ENCODE assay signal across 12 cellular contexts in the genomic region with DNA sequence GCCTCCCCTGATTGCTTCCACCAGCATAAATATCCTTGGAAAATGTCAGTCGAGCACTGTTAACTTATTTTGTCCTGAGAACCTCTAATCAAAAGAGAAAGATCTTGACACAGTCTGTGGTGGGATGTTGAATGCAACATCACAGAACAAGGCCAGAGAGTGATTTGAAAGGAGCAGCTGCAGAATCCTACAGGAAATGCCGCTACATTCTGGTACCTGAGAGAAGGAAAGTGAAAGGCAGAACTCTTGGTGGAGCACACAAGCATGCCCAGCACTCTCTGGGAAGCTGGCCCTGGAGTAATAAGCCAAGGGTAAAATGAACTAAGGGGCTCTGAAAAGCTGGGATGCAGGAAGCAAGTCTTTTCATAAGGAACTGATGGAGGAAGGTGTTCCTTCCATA.
DNase-seq lines count a peak whose midpoint lies in the region; ATAC-seq and TF ChIP-seq lines count a peak whose summit lies in the region.
"Had no signal": no experiment of that assay in that cellular context is flagged by ENCODE, and none has a peak within 500 bp of the region (broad histone marks: within the 10 kb centered on the region; RNA-seq: fewer than 3 reads in every experiment).

No MANE protein-coding gene starts in this region.

- CTCF ChIA-PET in activated CD4-positive, alpha-beta T cell treated with anti-CD3 and anti-CD28 coated beads, Interleukin-2, amount 10 ng/mL, durations not matched to agents 7 days and 5 days (lab: Charles Lee): interaction anchor here (1.1 to 1.4 kb wide), 2 partner anchors 12 to 17 kb away, joined by 3 read pairs; no protein-coding TSS in a partner anchor
- CTCF ChIA-PET in naive thymus-derived CD4-positive, alpha-beta T cell (lab: Charles Lee): no interaction called here

- TF ChIP-seq POLR2A in stomach (IDR thresholded peaks at IDR 0.05): no peak

- no peak for TF ChIP-seq EP300 in stomach (IDR thresholded peaks at IDR 0.05)

- no peaks in the 10 kb centered on the region for H3K27me3 Mint-ChIP-seq in activated CD4-positive, alpha-beta T cell treated with anti-CD3 and anti-CD28 coated beads, Interleukin-2, amount 10 ng/mL, durations not matched to agents 7 days and 5 days
- no peaks in the 10 kb centered on the region for H3K27me3 Mint-ChIP-seq in activated naive CD8-positive, alpha-beta T cell treated with anti-CD3 and anti-CD28 coated beads for 36 hours
- H3K27me3 Mint-ChIP-seq in immature natural killer cell (ENCODE audit: low read depth in 3 of 3): no peaks in the 10 kb centered on the region
- no peaks in the 10 kb centered on the region for H3K27me3 Mint-ChIP-seq in naive thymus-derived CD4-positive, alpha-beta T cell

- peaks cover 0 to 52% (median 20%) of the 10 kb centered on the region in 4 donors for H3K4me1 ChIP-seq in stomach
- H3K4me1 ChIP-seq in naive thymus-derived CD4-positive, alpha-beta T cell (ENCODE audit: control insufficient read depth in 2 of 2, insufficient read depth in 2 of 2, low read length in 2 of 2): peaks cover 7 to 30% of the 10 kb centered on the region in 2 donors

- H3K9me3 ChIP-seq in stomach: no peaks in the 10 kb centered on the region
- H3K9me3 ChIP-seq in naive thymus-derived CD4-positive, alpha-beta T cell (ENCODE audit: control insufficient read depth in 2 of 3, low read length in 3 of 3): no peaks in the 10 kb centered on the region
- H3K9me3 ChIP-seq: thoracic aorta had no signal

- H3K4me1 Mint-ChIP-seq in activated CD4-positive, alpha-beta T cell treated with anti-CD3 and anti-CD28 coated beads, Interleukin-2, amount 10 ng/mL, durations not matched to agents 7 days and 5 days: peaks cover 54% of the 10 kb centered on the region
- peaks cover 69% of the 10 kb centered on the region for H3K4me1 Mint-ChIP-seq in activated naive CD8-positive, alpha-beta T cell treated with anti-CD3 and anti-CD28 coated beads for 36 hours
- peaks cover 82 to 91% of the 10 kb centered on the region in 2 donors for H3K4me1 Mint-ChIP-seq in immature natural killer cell
- H3K4me1 Mint-ChIP-seq in naive thymus-derived CD4-positive, alpha-beta T cell: peaks cover 33 to 86% (median 75%) of the 10 kb centered on the region in 7 donors

- intact Hi-C loops in stomach (cut with DNase I; ENCODE audit: low total_unique reads): no loop called here
- intact Hi-C loops in naive thymus-derived CD4-positive, alpha-beta T cell (cut with micrococcal nuclease): no loop called here

- no peaks in the 10 kb centered on the region for H3K36me3 ChIP-seq in stomach
- no peaks in the 10 kb centered on the region for H3K36me3 ChIP-seq in naive thymus-derived CD4-positive, alpha-beta T cell (ENCODE audit: control insufficient read depth in 2 of 3, insufficient read depth in 3 of 3, low read length in 3 of 3)
- H3K36me3 ChIP-seq: thoracic aorta had no signal

- H3K9me3 Mint-ChIP-seq in activated CD4-positive, alpha-beta T cell treated with anti-CD3 and anti-CD28 coated beads, Interleukin-2, amount 10 ng/mL, durations not matched to agents 7 days and 5 days: peaks cover 18% of the 10 kb centered on the region
- peaks cover 8% of the 10 kb centered on the region for H3K9me3 Mint-ChIP-seq in activated naive CD8-positive, alpha-beta T cell treated with anti-CD3 and anti-CD28 coated beads for 36 hours
- no peaks in the 10 kb centered on the region for H3K9me3 Mint-ChIP-seq in immature natural killer cell
- H3K9me3 Mint-ChIP-seq in naive thymus-derived CD4-positive, alpha-beta T cell: no peaks in the 10 kb centered on the region

- H3K27me3 ChIP-seq in stomach: no peaks in the 10 kb centered on the region
- no peaks in the 10 kb centered on the region for H3K27me3 ChIP-seq in naive thymus-derived CD4-positive, alpha-beta T cell (ENCODE audit: control insufficient read depth in 2 of 2, insufficient read depth in 2 of 2, low read length in 2 of 2)

- peak overlapping the region; percentile 54 to 74 (median 69) for H3K27ac ChIP-seq in stomach
- no peak overlapping the region for H3K27ac ChIP-seq in naive thymus-derived CD4-positive, alpha-beta T cell (ENCODE audit: low read depth, low read length)

- no peak for DNase-seq in activated CD4-positive, alpha-beta T cell treated with anti-CD3 and anti-CD28 coated beads, Interleukin-2, amount 10 ng/mL, durations not matched to agents 7 days and 5 days
- DNase-seq in activated CD4-positive, alpha-beta T cell treated with anti-CD3 and anti-CD28 coated beads for 1 hour: no peak
- DNase-seq in activated naive CD8-positive, alpha-beta T cell treated with anti-CD3 and anti-CD28 coated beads for 36 hours: no peak
- DNase-seq in immature natural killer cell (no peak), stomach (no peak), NCI-H748 (lab: John Stamatoyannopoulos, UW; ENCODE audit: unreplicated experiment) (no peak)
- no peak for DNase-seq in naive thymus-derived CD4-positive, alpha-beta T cell
- DNase-seq: DMS53; NCI-H2081; stimulated activated CD4-positive, alpha-beta T cell treated with anti-CD3 and anti-CD28 coated beads, Interleukin-4, amount 100 ng/mL, for 24 hours had no signal

- peaks cover 50% of the 10 kb centered on the region for H3K36me3 Mint-ChIP-seq in activated CD4-positive, alpha-beta T cell treated with anti-CD3 and anti-CD28 coated beads, Interleukin-2, amount 10 ng/mL, durations not matched to agents 7 days and 5 days (ENCODE audit: low read depth)
- peaks cover 69% of the 10 kb centered on the region for H3K36me3 Mint-ChIP-seq in activated naive CD8-positive, alpha-beta T cell treated with anti-CD3 and anti-CD28 coated beads for 36 hours
- H3K36me3 Mint-ChIP-seq in immature natural killer cell: peaks cover 0 to 5% (median 4%) of the 10 kb centered on the region in 3 donors
- H3K36me3 Mint-ChIP-seq in naive thymus-derived CD4-positive, alpha-beta T cell: peaks cover 0 to 50% (median 16%) of the 10 kb centered on the region in 5 donors

- WGBS in stomach, 5 donors: 81 to 88% (median 87%) methylated on average over 2 of the region's 2 CpGs

- H3K27ac Mint-ChIP-seq in activated CD4-positive, alpha-beta T cell treated with anti-CD3 and anti-CD28 coated beads, Interleukin-2, amount 10 ng/mL, durations not matched to agents 7 days and 5 days: peak overlapping the region; percentile 11
- H3K27ac Mint-ChIP-seq in activated naive CD8-positive, alpha-beta T cell treated with anti-CD3 and anti-CD28 coated beads for 36 hours: peak overlapping the region; percentile 58
- peak overlapping the region; percentile 30 to 79 (median 50) for H3K27ac Mint-ChIP-seq in immature natural killer cell
- peak overlapping the region in 2 of 9 donors; percentile 48 to 66 for H3K27ac Mint-ChIP-seq in naive thymus-derived CD4-positive, alpha-beta T cell

- H3K4me3 Mint-ChIP-seq in activated CD4-positive, alpha-beta T cell treated with anti-CD3 and anti-CD28 coated beads, Interleukin-2, amount 10 ng/mL, durations not matched to agents 7 days and 5 days: no peak overlapping the region
- no peak overlapping the region for H3K4me3 Mint-ChIP-seq in activated naive CD8-positive, alpha-beta T cell treated with anti-CD3 and anti-CD28 coated beads for 36 hours
- peak overlapping the region in 1 of 5 donors; percentile 43 for H3K4me3 Mint-ChIP-seq in immature natural killer cell
- no peak overlapping the region for H3K4me3 Mint-ChIP-seq in naive thymus-derived CD4-positive, alpha-beta T cell

- no peak for TF ChIP-seq CTCF in stomach (IDR thresholded peaks at IDR 0.05)

- H3K4me3 ChIP-seq in stomach: no peak overlapping the region
- H3K4me3 ChIP-seq in naive thymus-derived CD4-positive, alpha-beta T cell (ENCODE audit: low read length): no peak overlapping the region
- H3K4me3 ChIP-seq: thoracic aorta had no signal

- ATAC-seq in HG02973 (IDR thresholded peaks at IDR 0.05; ENCODE audit: unreplicated experiment): no peak
- ATAC-seq in naive thymus-derived CD4-positive, alpha-beta T cell: no peak

- POLR2A ChIA-PET in activated CD4-positive, alpha-beta T cell treated with anti-CD3 and anti-CD28 coated beads, Interleukin-2, amount 10 ng/mL, durations not matched to agents 7 days and 5 days (lab: Charles Lee): no interaction called here
- POLR2A ChIA-PET in naive thymus-derived CD4-positive, alpha-beta T cell (lab: Charles Lee): no interaction called here
